In the genomic region with DNA sequence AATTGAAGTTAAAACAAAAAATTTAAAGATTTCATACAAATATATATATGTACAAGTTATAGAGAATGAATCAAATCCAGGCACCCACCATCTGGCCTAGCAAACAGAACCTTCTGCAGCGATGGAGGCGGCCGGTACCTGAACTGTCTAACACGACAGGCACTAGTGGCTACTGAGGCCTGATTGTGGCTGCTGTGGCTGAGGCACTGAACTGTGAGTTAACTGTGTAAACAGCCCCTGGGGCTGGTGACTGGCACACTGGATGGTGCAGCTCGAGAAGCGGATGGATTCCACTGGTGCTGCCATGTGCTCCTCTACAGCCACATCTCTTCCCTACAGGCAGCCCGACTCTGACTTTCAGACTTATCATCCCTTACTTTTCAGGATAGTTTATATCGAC, we compare ENCODE assay signal across 11 cellular contexts.
DNase-seq lines count a peak whose midpoint lies in the region; ATAC-seq, FAIRE-seq and TF ChIP-seq lines count a peak whose summit lies in the region.
"Had no signal": no experiment of that assay in that cellular context is flagged by ENCODE, and none has a peak within 500 bp of the region (broad histone marks: within the 10 kb centered on the region; RNA-seq: fewer than 3 reads in every experiment).

No MANE protein-coding gene starts in this region.

- intact Hi-C loops in PC-3 (cut with micrococcal nuclease) = loop anchor here (5.0 kb wide), 1 partner anchor 75 kb away; no protein-coding TSS in a partner anchor
- intact Hi-C loops in pancreas (cut with DNase I) = no loop called here

- no TSS peak for BruUV-seq in PC-3 (replicated peaks; lab: Mats Ljungman, UMichigan)

- POLR2A ChIA-PET in PC-3 (lab: Charles Lee; ENCODE audit: unreplicated experiment) = no interaction called here

- WGBS in pancreas, 2 donors = 75 to 76% methylated on average over 8 of the region's 8 CpGs

- no peaks in the 10 kb centered on the region for H3K9me3 Mint-ChIP-seq in central memory CD8-positive, alpha-beta T cell
- H3K9me3 Mint-ChIP-seq: type B pancreatic cell had no signal

- H3K4me3 Mint-ChIP-seq in central memory CD8-positive, alpha-beta T cell = no peak overlapping the region
- H3K4me3 Mint-ChIP-seq: type B pancreatic cell had no signal

- peaks cover 9% of the 10 kb centered on the region for H3K36me3 Mint-ChIP-seq in central memory CD8-positive, alpha-beta T cell (ENCODE audit: insufficient read depth)

- CTCF ChIA-PET in PC-3 (lab: Charles Lee) = no interaction called here

- H3K27me3 Mint-ChIP-seq in central memory CD8-positive, alpha-beta T cell = no peaks in the 10 kb centered on the region
- H3K27me3 Mint-ChIP-seq: type B pancreatic cell had no signal

- peak overlapping the region; percentile 22; the same call in 1 of the 2 replicates for H3K4me3 ChIP-seq in GM12865 (ENCODE audit: low read depth, low read length)
- H3K4me3 ChIP-seq in PC-3 (ENCODE audit: low read length) = no peak overlapping the region
- H3K4me3 ChIP-seq in pancreas = no peak overlapping the region

- H2AFZ ChIP-seq in PC-3 (ENCODE audit: low read length) = peak overlapping the region; percentile 60; the same call in 1 of the 2 replicates

- no peaks in the 10 kb centered on the region for H4K20me1 ChIP-seq in PC-3 (ENCODE audit: low read length)

- DNase-seq in GM12865 (ENCODE audit: low read depth) (peak; percentile 64), PC-3 (peak; percentile 53), pancreas (no peak), NCI-H2227 (lab: John Stamatoyannopoulos, UW; ENCODE audit: unreplicated experiment) (no peak)
- no peak for DNase-seq in central memory CD8-positive, alpha-beta T cell (ENCODE audit: low spot score in 2 of 2)
- DNase-seq: cerebellar nuclear complex; stimulated activated CD4-positive, alpha-beta T cell treated with anti-CD3 and anti-CD28 coated beads, Interleukin-2, amount 100 ng/mL, for 48 hours had no signal

- ATAC-seq in PC-3 (peak; percentile 56), pancreas (peak in 3 of 4 donors; percentile 13 to 28 (median 27)), GM21390 (IDR thresholded peaks at IDR 0.05; ENCODE audit: unreplicated experiment) (no peak), GM21515 (IDR thresholded peaks at IDR 0.05; ENCODE audit: unreplicated experiment) (no peak), HG02588 (IDR thresholded peaks at IDR 0.05; ENCODE audit: unreplicated experiment) (no peak)
- ATAC-seq in central memory CD8-positive, alpha-beta T cell (replicated peaks; ENCODE audit: extremely low read depth, poor library complexity, severe bottlenecking) = no peak

- H3K27me3 ChIP-seq in PC-3 (ENCODE audit: low read length) (no peaks in the 10 kb centered on the region), pancreas (no peaks in the 10 kb centered on the region)

- peaks cover 68% of the 10 kb centered on the region for H3K4me1 Mint-ChIP-seq in central memory CD8-positive, alpha-beta T cell

- no peak for FAIRE-seq in pancreas (lab: Jason Lieb, UNC)

- H3K36me3 ChIP-seq in PC-3 (ENCODE audit: low read depth, low read length) (no peaks in the 10 kb centered on the region), pancreas (no peaks in the 10 kb centered on the region)

- TF ChIP-seq CTCF in GM12865 (IDR thresholded peaks at IDR 0.05; ENCODE audit: insufficient read depth, low read depth, low read length, missing control alignments) (no peak), PC-3 (conservative IDR thresholded peaks at IDR 0.05; ENCODE audit: low read depth, low read length) (no peak), pancreas (IDR thresholded peaks at IDR 0.05) (no peak)

- no peaks in the 10 kb centered on the region for H3K9me3 ChIP-seq in PC-3 (ENCODE audit: low read length)
- H3K9me3 ChIP-seq in pancreas = no peaks in the 10 kb centered on the region

- H3K27ac Mint-ChIP-seq in central memory CD8-positive, alpha-beta T cell (ENCODE audit: low read depth) = peak overlapping the region; percentile 91

- peaks cover 25% of the 10 kb centered on the region for H3K4me1 ChIP-seq in PC-3 (ENCODE audit: insufficient read depth, low read length)
- H3K4me1 ChIP-seq in pancreas = peaks cover 36 to 66% (median 47%) of the 10 kb centered on the region in 3 donors

- peaks cover 25% of the 10 kb centered on the region for H3K79me2 ChIP-seq in PC-3 (ENCODE audit: low read length)

- H3F3A ChIP-seq in PC-3 (ENCODE audit: low read length, unreplicated experiment) = no peaks in the 10 kb centered on the region

- H3K4me2 ChIP-seq in PC-3 (ENCODE audit: low read length) = peak overlapping the region; percentile 77

- peak overlapping the region; percentile 39; the same call in 1 of the 2 replicates for H3K9ac ChIP-seq in PC-3 (ENCODE audit: low read length)

- H3K9me2 ChIP-seq in PC-3 (replicated peaks; ENCODE audit: low read length) = no peaks in the 10 kb centered on the region

- peak overlapping the region; percentile 89 for H3K27ac ChIP-seq in PC-3 (ENCODE audit: low read length)
- peak overlapping the region; percentile 51 to 85 (median 70) for H3K27ac ChIP-seq in pancreas

Comparison
In these comparisons a context has a peak if more than half of its experiments do, and no peak if none do; other contexts are left out.
1. DNase-seq: peak in GM12865 (single experiment) and PC-3 (single experiment); none in central memory CD8-positive, alpha-beta T cell (0 of 2), pancreas (0 of 6) and NCI-H2227 (single experiment).
2. ATAC-seq: peak in PC-3 (single experiment) and pancreas (3 of 4); none in central memory CD8-positive, alpha-beta T cell (single experiment), GM21390 (single experiment), GM21515 (single experiment) and HG02588 (single experiment).